19 cellular contexts compared by ENCODE assay signal in genomic region chr17:17503566-17504130, GRCh38. TPM values are rescaled to one million over a fixed set of nuclear protein-coding genes. Genes with fewer than 3 reads are reported as not detected.
DNase-seq lines count a peak whose midpoint lies in the region; ATAC-seq, FAIRE-seq and TF ChIP-seq lines count a peak whose summit lies in the region.
"Had no signal": no experiment of that assay in that cellular context is flagged by ENCODE, and none has a peak within 500 bp of the region (broad histone marks: within the 10 kb centered on the region; RNA-seq: fewer than 3 reads in every experiment).

No MANE protein-coding gene starts in this region.

- H3K4me1 Mint-ChIP-seq in neural progenitor cell, result peaks cover 20% of the 10 kb centered on the region
- no peaks in the 10 kb centered on the region for H3K4me1 Mint-ChIP-seq in activated CD4-positive, alpha-beta memory T cell treated with anti-CD3 and anti-CD28 coated beads, Interleukin-2, amount 10 ng/mL, durations not matched to agents 7 days and 5 days

- peak in 1 of 3 donors; percentile 45 for DNase-seq in right lobe of liver
- no peak for DNase-seq in HepG2 (ENCODE audit: low spot score)
- peak in 9 of 10 donors; percentile 60 to 91 (median 79) for DNase-seq in dorsolateral prefrontal cortex
- DNase-seq in neural progenitor cell (ENCODE audit: low spot score), result no peak
- peak; percentile 46 to 69 for DNase-seq in aorta
- DNase-seq in activated CD4-positive, alpha-beta memory T cell treated with anti-CD3 and anti-CD28 coated beads, Interleukin-2, amount 10 ng/mL, durations not matched to agents 7 days and 5 days, result no peak
- DNase-seq in activated gamma-delta T cell (lab: John Stamatoyannopoulos, UW), result no peak
- no peak for DNase-seq in SW480 (ENCODE audit: low spot score)
- DNase-seq: activated CD4-positive, alpha-beta T cell treated with anti-CD3 and anti-CD28 coated beads for 48 hours; activated naive CD4-positive, alpha-beta T cell treated with anti-CD3 and anti-CD28 coated beads for 36 hours; body of pancreas; NCI-H1105 treated with DMSO at 0.1 percent for 48 hours; NCI-H510A; T1000 had no signal

- TF ChIP-seq POLR2A in right lobe of liver (IDR thresholded peaks at IDR 0.05) (no peak), HepG2 (IDR thresholded peaks at IDR 0.05; ENCODE audit: insufficient read depth in 1 of 2, low read depth in 2 of 2, low read length in 2 of 2) (no peak)

- POLR2A ChIA-PET in HepG2 (lab: Yijun Ruan, JAX), result no interaction called here
- POLR2A ChIA-PET in activated CD4-positive, alpha-beta memory T cell treated with anti-CD3 and anti-CD28 coated beads, Interleukin-2, amount 10 ng/mL, durations not matched to agents 7 days and 5 days (lab: Charles Lee), result no interaction called here

- H3K4me1 ChIP-seq in right lobe of liver, result no peaks in the 10 kb centered on the region
- peaks cover 11% of the 10 kb centered on the region for H3K4me1 ChIP-seq in HepG2 (ENCODE audit: insufficient read depth, low read length)
- H3K4me1 ChIP-seq in neural progenitor cell, result peaks cover 5% of the 10 kb centered on the region
- H3K4me1 ChIP-seq in aorta (ENCODE audit: control insufficient read depth in 1 of 2, insufficient read depth in 2 of 2, low read length in 2 of 2), result no peaks in the 10 kb centered on the region

- no TSS peak for BruUV-seq in HepG2 (replicated peaks; lab: Mats Ljungman, UMichigan)

- no peaks in the 10 kb centered on the region for H4K20me1 ChIP-seq in HepG2 (ENCODE audit: insufficient read depth, low read length)
- no peaks in the 10 kb centered on the region for H4K20me1 ChIP-seq in neural progenitor cell (ENCODE audit: low read depth)

- peak overlapping the region; percentile 0 for H3K27ac Mint-ChIP-seq in neural progenitor cell
- H3K27ac Mint-ChIP-seq in activated CD4-positive, alpha-beta memory T cell treated with anti-CD3 and anti-CD28 coated beads, Interleukin-2, amount 10 ng/mL, durations not matched to agents 7 days and 5 days, result no peak overlapping the region
- H3K27ac Mint-ChIP-seq: activated naive CD4-positive, alpha-beta T cell treated with anti-CD3 and anti-CD28 coated beads for 36 hours had no signal

- H3K9me3 ChIP-seq in right lobe of liver, result no peaks in the 10 kb centered on the region
- no peaks in the 10 kb centered on the region for H3K9me3 ChIP-seq in HepG2 (ENCODE audit: low read length)
- H3K9me3 ChIP-seq in neural progenitor cell (ENCODE audit: low read depth), result no peaks in the 10 kb centered on the region
- no peaks in the 10 kb centered on the region for H3K9me3 ChIP-seq in aorta (ENCODE audit: control insufficient read depth, low read length)
- H3K9me3 ChIP-seq: body of pancreas, prostate gland, suprapubic skin had no signal

- TF ChIP-seq CTCF in right lobe of liver (IDR thresholded peaks at IDR 0.05) (no peak), HepG2 (CRISPR knock-in tag; IDR thresholded peaks at IDR 0.05) (no peak), dorsolateral prefrontal cortex (IDR thresholded peaks at IDR 0.05 in 54 of 56, conservative IDR thresholded peaks at IDR 0.05 in 2 of 56; ENCODE audit: low read depth in 1 of 56, partially characterized antibody in 56 of 56) (no peak), neural progenitor cell (IDR thresholded peaks at IDR 0.05) (no peak)

- H3K9me3 Mint-ChIP-seq in neural progenitor cell, result no peaks in the 10 kb centered on the region
- no peaks in the 10 kb centered on the region for H3K9me3 Mint-ChIP-seq in activated CD4-positive, alpha-beta memory T cell treated with anti-CD3 and anti-CD28 coated beads, Interleukin-2, amount 10 ng/mL, durations not matched to agents 7 days and 5 days
- H3K9me3 Mint-ChIP-seq: activated naive CD4-positive, alpha-beta T cell treated with anti-CD3 and anti-CD28 coated beads for 36 hours had no signal

- CTCF ChIA-PET in HepG2 (lab: Yijun Ruan, JAX; ENCODE audit: low intra/inter-chr PET ratio, low total read pairs), result no interaction called here
- CTCF ChIA-PET in activated CD4-positive, alpha-beta memory T cell treated with anti-CD3 and anti-CD28 coated beads, Interleukin-2, amount 10 ng/mL, durations not matched to agents 7 days and 5 days (lab: Charles Lee), result no interaction called here

- H3F3A ChIP-seq in neural progenitor cell (ENCODE audit: low read depth), result no peaks in the 10 kb centered on the region

- H3K4me3 ChIP-seq in right lobe of liver (no peak overlapping the region), HepG2 (replicated peaks in 1 of 3; ENCODE audit: insufficient read depth in 1 of 3, low read depth in 2 of 3, low read length in 3 of 3) (no peak overlapping the region), dorsolateral prefrontal cortex (no peak overlapping the region), neural progenitor cell (no peak overlapping the region), aorta (ENCODE audit: low read length in 2 of 2) (no peak overlapping the region)
- H3K4me3 ChIP-seq: body of pancreas, prostate gland, suprapubic skin had no signal

- H3K79me2 ChIP-seq in HepG2 (ENCODE audit: insufficient read depth, low read length) (no peaks in the 10 kb centered on the region), neural progenitor cell (ENCODE audit: low read depth) (no peaks in the 10 kb centered on the region)

- no peaks in the 10 kb centered on the region for H3K27me3 Mint-ChIP-seq in neural progenitor cell (ENCODE audit: insufficient read depth, low read depth)
- peaks cover 2% of the 10 kb centered on the region for H3K27me3 Mint-ChIP-seq in activated CD4-positive, alpha-beta memory T cell treated with anti-CD3 and anti-CD28 coated beads, Interleukin-2, amount 10 ng/mL, durations not matched to agents 7 days and 5 days

- 40% methylated on average over 2 of the region's 7 CpGs for WGBS in right lobe of liver (ENCODE audit: insufficient coverage, low coverage, low lambda C conversion rate, missing lambda C conversion rate)
- WGBS in HepG2 (ENCODE audit: low lambda C conversion rate), result 55% methylated on average over 6 of the region's 7 CpGs
- WGBS in aorta, 2 donors, result 10 to 30% methylated on average over 6 to 7 of the region's 7 CpGs

- ATAC-seq in right lobe of liver (peak in 3 of 4 donors; percentile 5 to 18 (median 15)), HepG2 (no peak; the same call in 2 of the 3 replicates), aorta (ENCODE audit: low FRiP score) (no peak)
- ATAC-seq: body of pancreas had no signal

- intact Hi-C loops in right lobe of liver (cut with DNase I) (loop anchor here in 1 of 2 donors (10.0 kb wide), 1 partner anchor 131 kb away; no protein-coding TSS in a partner anchor), HepG2 (cut with micrococcal nuclease; ENCODE audit: unreplicated experiment) (no loop called here), dorsolateral prefrontal cortex (cut with DNase I) (no loop called here), aorta (cut with DNase I) (no loop called here)

- in situ Hi-C loops in HepG2 (cut with HindIII; ENCODE audit: extremely low pct_ligation_motif_present, low pct_unique_long_range_greater_than_20kb), result loop anchor here (10.0 kb wide), 1 partner anchor 141 kb away; no protein-coding TSS in a partner anchor

- H3K4me2 ChIP-seq in HepG2 (ENCODE audit: low read depth, low read length) (no peak overlapping the region), neural progenitor cell (peak overlapping the region; percentile 23)
- H3K4me2 ChIP-seq: KMS-11 had no signal

- no peak for TF ChIP-seq EP300 in HepG2 (IDR thresholded peaks at IDR 0.05; ENCODE audit: low read depth in 2 of 2, low read length in 2 of 2)
- TF ChIP-seq EP300 in HepG2 (CRISPR knock-in tag; IDR thresholded peaks at IDR 0.05; ENCODE audit: borderline replicate concordance), result no peak

- H3K27me3 ChIP-seq in right lobe of liver, result no peaks in the 10 kb centered on the region
- H3K27me3 ChIP-seq in HepG2 (ENCODE audit: control insufficient read depth in 1 of 2, insufficient read depth in 2 of 2, low read length in 2 of 2), result peaks cover 4 to 36% of the 10 kb centered on the region in 2 experiments; a peak in 3 of 5 replicates
- H3K27me3 ChIP-seq in dorsolateral prefrontal cortex, result no peaks in the 10 kb centered on the region
- H3K27me3 ChIP-seq in neural progenitor cell, result no peaks in the 10 kb centered on the region
- no peaks in the 10 kb centered on the region for H3K27me3 ChIP-seq in aorta (ENCODE audit: control insufficient read depth in 1 of 2, insufficient read depth in 2 of 2, low read length in 1 of 2)
- H3K27me3 ChIP-seq: body of pancreas, suprapubic skin had no signal

- TF ChIP-seq RAD21 in HepG2 (CRISPR knock-in tag; IDR thresholded peaks at IDR 0.05), result no peak

- H3K36me3 ChIP-seq in right lobe of liver, result no peaks in the 10 kb centered on the region
- H3K36me3 ChIP-seq in HepG2 (replicated peaks in 1 of 2; ENCODE audit: control insufficient read depth in 1 of 2, insufficient read depth in 2 of 2, low read length in 2 of 2), result no peaks in the 10 kb centered on the region
- H3K36me3 ChIP-seq in neural progenitor cell, result no peaks in the 10 kb centered on the region
- H3K36me3 ChIP-seq in aorta (ENCODE audit: control insufficient read depth in 1 of 2, insufficient read depth in 2 of 2, low read length in 1 of 2), result no peaks in the 10 kb centered on the region
- H3K36me3 ChIP-seq: prostate gland, suprapubic skin had no signal

- H3K9ac ChIP-seq in HepG2 (ENCODE audit: insufficient read depth, low read depth, low read length) (no peak overlapping the region), neural progenitor cell (no peak overlapping the region)
- H3K9ac ChIP-seq: KMS-11 had no signal

- H2AFZ ChIP-seq in HepG2 (ENCODE audit: low read length) (no peak overlapping the region), neural progenitor cell (replicated peaks) (no peak overlapping the region)

- H3K27ac ChIP-seq in right lobe of liver (no peak overlapping the region), HepG2 (ENCODE audit: extremely low read length, insufficient read depth, low read length) (no peak overlapping the region), dorsolateral prefrontal cortex (peak overlapping the region in 47 of 59 donors; percentile 5 to 89 (median 67)), neural progenitor cell (no peak overlapping the region), aorta (ENCODE audit: low read depth in 1 of 2, low read length in 2 of 2) (no peak overlapping the region)
- H3K27ac ChIP-seq: body of pancreas, KMS-11, prostate gland, suprapubic skin had no signal

- H3K4me3 Mint-ChIP-seq in neural progenitor cell, result peak overlapping the region; percentile 43
- H3K4me3 Mint-ChIP-seq in activated CD4-positive, alpha-beta memory T cell treated with anti-CD3 and anti-CD28 coated beads, Interleukin-2, amount 10 ng/mL, durations not matched to agents 7 days and 5 days, result no peak overlapping the region
- H3K4me3 Mint-ChIP-seq: activated naive CD4-positive, alpha-beta T cell treated with anti-CD3 and anti-CD28 coated beads for 36 hours had no signal

- H3K36me3 Mint-ChIP-seq in neural progenitor cell, result no peaks in the 10 kb centered on the region
- no peaks in the 10 kb centered on the region for H3K36me3 Mint-ChIP-seq in activated CD4-positive, alpha-beta memory T cell treated with anti-CD3 and anti-CD28 coated beads, Interleukin-2, amount 10 ng/mL, durations not matched to agents 7 days and 5 days (ENCODE audit: low read depth)

- no peak for FAIRE-seq in HepG2 (lab: Jason Lieb, UNC)
- FAIRE-seq: D721Med had no signal

RNA-seq across cellular contexts. Expression of gene RASD1, which starts 7.5 kb away (rescaled TPM):
- total RNA-seq in right lobe of liver (100 to 1,000 TPM in 3 of 6 experiments, 10 to 100 TPM in 2, 1 to 10 TPM in 1; 1.0 to 230 (median 101) TPM), HepG2 (2016; rRNA removed; fragmentation: Illumina TruSeq; extraction: Trizol) (1.4 and 1.6 TPM in 2 replicates), dorsolateral prefrontal cortex (100 to 1,000 TPM in 102 of 120 experiments, 10 to 100 TPM in 18; 40.4 to 251 (median 136) TPM), neural progenitor cell (ENCODE audit: low replicate concordance) (0.88 and 2.8 TPM in 2 replicates), aorta (10 to 100 TPM; 12.0 to 50.1 TPM)
- total RNA-seq in HepG2 (2016; cell fraction: cytosol; rRNA removed; fragmentation: Illumina TruSeq; extraction: Trizol; ENCODE audit: low read depth), result 0.71 and 0.91 TPM in 2 replicates
- 1.4 and 1.9 TPM in 2 replicates for total RNA-seq in HepG2 (2016; cell fraction: insoluble cytoplasmic fraction; rRNA removed; fragmentation: Illumina TruSeq; extraction: Trizol)
- total RNA-seq in HepG2 (2016; cell fraction: membrane; rRNA removed; fragmentation: Illumina TruSeq; extraction: Trizol), result 1.5 and 1.7 TPM in 2 replicates
- total RNA-seq in HepG2 (2016; cell fraction: nucleus; rRNA removed; fragmentation: Illumina TruSeq; extraction: Trizol), result 0.99 and 1.1 TPM in 2 replicates
- polyA plus RNA-seq in HepG2 (2011; rRNA removed) (4.2 and 8.9 TPM in 2 replicates), aorta (1 to 10 TPM; 2.9 to 4.6 TPM)
- polyA plus RNA-seq in HepG2 (2011; cell fraction: cytosol; rRNA removed), result 4.3 and 4.7 TPM in 2 replicates
- 6.6 and 7.6 TPM in 2 replicates for polyA plus RNA-seq in HepG2 (2011; cell fraction: nucleus; rRNA removed)
- 2.1 and 6.2 TPM in 2 replicates for polyA plus RNA-seq in HepG2 (2012)
- polyA plus RNA-seq in HepG2 (2016; cell fraction: cytosol; fragmentation: Illumina TruSeq; extraction: Trizol; ENCODE audit: low read depth), result 0.32 and 0.38 TPM in 2 replicates
- polyA plus RNA-seq in HepG2 (2016; cell fraction: insoluble cytoplasmic fraction; fragmentation: Illumina TruSeq; extraction: Trizol; ENCODE audit: low read depth), result 1.7 and 1.8 TPM in 2 replicates
- 0.63 and 0.72 TPM in 2 replicates for polyA plus RNA-seq in HepG2 (2016; cell fraction: membrane; fragmentation: Illumina TruSeq; extraction: Trizol; ENCODE audit: low read depth)
- polyA plus RNA-seq in HepG2 (2016; cell fraction: nucleus; fragmentation: Illumina TruSeq; extraction: Trizol; ENCODE audit: insufficient read depth, low read depth), result 2.7 and 3.4 TPM in 2 replicates
- polyA minus RNA-seq in HepG2 (2011; rRNA and poly(A)+ RNA removed; ENCODE audit: low replicate concordance), result 3.9 and 12.1 TPM in 2 replicates
- polyA minus RNA-seq in HepG2 (2011; cell fraction: cytosol; rRNA and poly(A)+ RNA removed), result 6.2 and 6.6 TPM in 2 replicates
- 1.7 and 3.1 TPM in 2 replicates for polyA minus RNA-seq in HepG2 (2011; cell fraction: nucleus; rRNA and poly(A)+ RNA removed)
- total RNA-seq in activated CD4-positive, alpha-beta memory T cell treated with anti-CD3 and anti-CD28 coated beads, Interleukin-2, amount 10 ng/mL, durations not matched to agents 7 days and 5 days, result 1 to 10 TPM; 1.5 to 2.0 TPM
- total RNA-seq: H4 had no signal

RNA-seq across cellular contexts. Expression of gene MED9, which starts 26.8 kb away (rescaled TPM):
- total RNA-seq in right lobe of liver (10 to 100 TPM in 3 of 6 experiments, 1 to 10 TPM in 3; 5.7 to 24.4 (median 12.4) TPM), HepG2 (2016; rRNA removed; fragmentation: Illumina TruSeq; extraction: Trizol) (11.7 and 15.1 TPM in 2 replicates), dorsolateral prefrontal cortex (10 to 100 TPM; 19.4 to 47.3 (median 33.7) TPM), neural progenitor cell (ENCODE audit: low replicate concordance) (15.7 and 28.0 TPM in 2 replicates), aorta (10 to 100 TPM in 1 of 2 donors, 1 to 10 TPM in 1; 7.7 to 11.1 TPM)
- 4.0 and 4.2 TPM in 2 replicates for total RNA-seq in HepG2 (2016; cell fraction: cytosol; rRNA removed; fragmentation: Illumina TruSeq; extraction: Trizol; ENCODE audit: low read depth)
- total RNA-seq in HepG2 (2016; cell fraction: insoluble cytoplasmic fraction; rRNA removed; fragmentation: Illumina TruSeq; extraction: Trizol), result 11.7 and 14.4 TPM in 2 replicates
- 9.8 and 10.7 TPM in 2 replicates for total RNA-seq in HepG2 (2016; cell fraction: membrane; rRNA removed; fragmentation: Illumina TruSeq; extraction: Trizol)
- total RNA-seq in HepG2 (2016; cell fraction: nucleus; rRNA removed; fragmentation: Illumina TruSeq; extraction: Trizol), result 10.8 and 11.7 TPM in 2 replicates
- polyA plus RNA-seq in HepG2 (2011; rRNA removed) (11.9 and 14.4 TPM in 2 replicates), aorta (1 to 10 TPM; 6.6 to 7.9 TPM)
- polyA plus RNA-seq in HepG2 (2011; cell fraction: cytosol; rRNA removed), result 18.3 and 21.5 TPM in 2 replicates
- 15.4 and 17.5 TPM in 2 replicates for polyA plus RNA-seq in HepG2 (2011; cell fraction: nucleus; rRNA removed)
- polyA plus RNA-seq in HepG2 (2012), result 9.2 and 11.4 TPM in 2 replicates
- 3.0 and 3.1 TPM in 2 replicates for polyA plus RNA-seq in HepG2 (2016; cell fraction: cytosol; fragmentation: Illumina TruSeq; extraction: Trizol; ENCODE audit: low read depth)
- 11.2 and 12.0 TPM in 2 replicates for polyA plus RNA-seq in HepG2 (2016; cell fraction: insoluble cytoplasmic fraction; fragmentation: Illumina TruSeq; extraction: Trizol; ENCODE audit: low read depth)
- 6.4 and 7.0 TPM in 2 replicates for polyA plus RNA-seq in HepG2 (2016; cell fraction: membrane; fragmentation: Illumina TruSeq; extraction: Trizol; ENCODE audit: low read depth)
- 11.4 and 12.6 TPM in 2 replicates for polyA plus RNA-seq in HepG2 (2016; cell fraction: nucleus; fragmentation: Illumina TruSeq; extraction: Trizol; ENCODE audit: insufficient read depth, low read depth)
- polyA minus RNA-seq in HepG2 (2011; rRNA and poly(A)+ RNA removed; ENCODE audit: low replicate concordance), result 21.1 and 25.1 TPM in 2 replicates
- polyA minus RNA-seq in HepG2 (2011; cell fraction: cytosol; rRNA and poly(A)+ RNA removed), result 9.8 and 9.9 TPM in 2 replicates
- polyA minus RNA-seq in HepG2 (2011; cell fraction: nucleus; rRNA and poly(A)+ RNA removed), result 24.2 and 25.4 TPM in 2 replicates
- 10 to 100 TPM; 12.6 to 13.2 TPM for total RNA-seq in activated CD4-positive, alpha-beta memory T cell treated with anti-CD3 and anti-CD28 coated beads, Interleukin-2, amount 10 ng/mL, durations not matched to agents 7 days and 5 days

Comparison
In these comparisons a context has a peak if more than half of its experiments do, and no peak if none do; other contexts are left out.
1. ATAC-seq: peak in right lobe of liver (3 of 4); none in HepG2 (single experiment) and aorta (single experiment).
2. DNase-seq: peak in dorsolateral prefrontal cortex (9 of 10) and aorta (2 of 2); none in HepG2 (single experiment), neural progenitor cell (single experiment), activated CD4-positive, alpha-beta memory T cell treated with anti-CD3 and anti-CD28 coated beads, Interleukin-2, amount 10 ng/mL, durations not matched to agents 7 days and 5 days (single experiment), activated gamma-delta T cell (single experiment) and SW480 (single experiment).
3. H3K27ac ChIP-seq: peak in dorsolateral prefrontal cortex (47 of 59); none in right lobe of liver (0 of 3), HepG2 (single experiment), neural progenitor cell (single experiment) and aorta (0 of 2).